ENCODE assay signal across 1 cellular context in genomic region chr1:112904831-112905227, GRCh38.
TF ChIP-seq lines count a peak whose summit lies in the region.

No MANE protein-coding gene starts in this region.

TF ChIP-seq in K562, 482 proteins besides CTCF, POLR2A, EP300 and RAD21 (continued from another document and continues in another):
- no peak for TF ChIP-seq CREB3L1 (IDR thresholded peaks at IDR 0.05; ENCODE audit: borderline replicate concordance, low read depth)
- no peak for TF ChIP-seq ZNF444 (CRISPR knock-in tag; IDR thresholded peaks at IDR 0.05)
- TF ChIP-seq CHD4 (IDR thresholded peaks at IDR 0.05; ENCODE audit: insufficient read depth, insufficient replicate concordance, low read depth, low read length, poor library complexity, severe bottlenecking), result peak; percentile 89
- TF ChIP-seq ZBTB43 (CRISPR knock-in tag; IDR thresholded peaks at IDR 0.05), result no peak
- TF ChIP-seq ARHGAP35 (IDR thresholded peaks at IDR 0.05; ENCODE audit: partially characterized antibody), result no peak
- TF ChIP-seq PREB (CRISPR knock-in tag; IDR thresholded peaks at IDR 0.05), result no peak
- TF ChIP-seq ZBTB1 (CRISPR knock-in tag; IDR thresholded peaks at IDR 0.05; ENCODE audit: borderline replicate concordance, low read depth), result no peak
- TF ChIP-seq ADNP (tag; IDR thresholded peaks at IDR 0.05), result peak; percentile 97
- no peak for TF ChIP-seq CEBPZ (IDR thresholded peaks at IDR 0.05; ENCODE audit: borderline replicate concordance, low read depth, low read length)
- TF ChIP-seq CAMTA2 (CRISPR knock-in tag; conservative IDR thresholded peaks at IDR 0.05), result no peak
- no peak for TF ChIP-seq ZNF224 (CRISPR knock-in tag; IDR thresholded peaks at IDR 0.05)
- TF ChIP-seq CBFA2T3 (IDR thresholded peaks at IDR 0.05), result peak; percentile 41
- no peak for TF ChIP-seq CGGBP1 (CRISPR knock-in tag; IDR thresholded peaks at IDR 0.05)
- 0 out of 3 replicates have a peak, but pooled peaks of 1 of the 2 experiments have one; percentile 31 for TF ChIP-seq CBX3 (IDR thresholded peaks at IDR 0.05; ENCODE audit: borderline replicate concordance in 1 of 2, low read length in 2 of 2)
- peak; percentile 38; the same call in 1 of the 2 replicates for TF ChIP-seq HDGF (IDR thresholded peaks at IDR 0.05)
- TF ChIP-seq GTF2B (IDR thresholded peaks at IDR 0.05; ENCODE audit: extremely low read depth, insufficient read length), result no peak
- no peak for TF ChIP-seq MCM7 (IDR thresholded peaks at IDR 0.05)
- no peak for TF ChIP-seq ELF2 (CRISPR knock-in tag; IDR thresholded peaks at IDR 0.05)
- TF ChIP-seq TEAD4 (IDR thresholded peaks at IDR 0.05; ENCODE audit: low read length), result 0 out of 2 replicates have a peak, but pooled peaks have one; percentile 19
- TF ChIP-seq TEAD4 (CRISPR knock-in tag; IDR thresholded peaks at IDR 0.05; ENCODE audit: borderline replicate concordance), result no peak
- peak; percentile 20 for TF ChIP-seq POLR2B (IDR thresholded peaks at IDR 0.05; ENCODE audit: low read depth, partially characterized antibody)
- TF ChIP-seq ARID1B (IDR thresholded peaks at IDR 0.05), result peak; percentile 50
- no peak for TF ChIP-seq TRIM28 (IDR thresholded peaks at IDR 0.05)
- TF ChIP-seq NBN (IDR thresholded peaks at IDR 0.05; ENCODE audit: low read depth), result 0 out of 2 replicates have a peak, but pooled peaks have one; percentile 10
- no peak for TF ChIP-seq BRD9 (IDR thresholded peaks at IDR 0.05; ENCODE audit: low read depth, partially characterized antibody)
- no peak for TF ChIP-seq CHD7 (IDR thresholded peaks at IDR 0.05; ENCODE audit: low read depth, low read length)
- TF ChIP-seq ZNF561 (CRISPR knock-in tag; conservative IDR thresholded peaks at IDR 0.05), result no peak
- TF ChIP-seq BRF2 (IDR thresholded peaks at IDR 0.05; ENCODE audit: borderline replicate concordance, insufficient read depth, insufficient read length), result no peak
- TF ChIP-seq JUN (IDR thresholded peaks at IDR 0.05; ENCODE audit: borderline replicate concordance, low read depth, low read length), result no peak
- no peak for TF ChIP-seq JUN (CRISPR knock-in tag; IDR thresholded peaks at IDR 0.05; ENCODE audit: borderline replicate concordance)
- TF ChIP-seq ZNF644 (tag; IDR thresholded peaks at IDR 0.05; ENCODE audit: low read depth), result no peak
